22 cellular contexts compared by ENCODE assay signal in genomic region chr1:11566042-11566825, GRCh38.
"Had no signal": no experiment of that assay in that cellular context is flagged by ENCODE, and none has a peak within 500 bp of the region (broad histone marks: within the 10 kb centered on the region; RNA-seq: fewer than 3 reads in every experiment).

No MANE protein-coding gene starts in this region.

- H3K27ac Mint-ChIP-seq: activated naive CD4-positive, alpha-beta T cell treated with anti-CD3 and anti-CD28 coated beads, Interleukin-2, amount 50 U/mL, for 72 hours; natural killer cell treated with Interleukin-12 subunit alpha and Interleukin-12 subunit beta and Interleukin-15 and Interleukin-18, amount 100 ng/mL, for 72 hours; stimulated activated naive B cell treated with anti-CD40 and anti-IgM and Interleukin-4, amounts not matched to agents 10 μg/mL and 1 μg/mL and 100 μg/mL, for 72 hours; WTC11 had no signal

- H3K27ac ChIP-seq: brain microvascular endothelial cell, heart left ventricle, sigmoid colon, transverse colon, vagina had no signal

- DNase-seq: activated T-cell treated with anti-CD3 and anti-CD28 coated beads, Interleukin-2, amount 50 U/mL, for 1 hour; aorta; brain microvascular endothelial cell; central memory CD4-positive, alpha-beta T cell; dermis blood vessel endothelial cell; effector CD8-positive, alpha-beta T cell; heart left ventricle; islet precursor cell; left cardiac atrium; midbrain; sigmoid colon; stimulated activated CD4-positive, alpha-beta T cell treated with anti-CD3 and anti-CD28 coated beads, Interleukin-2, amount 100 ng/mL, for 48 hours; stimulated activated CD8-positive, alpha-beta memory T cell treated with anti-CD3 and anti-CD28 coated beads, Interleukin-4, amount 100 ng/mL, for 48 hours; stimulated activated naive B cell treated with anti-CD40 and anti-IgM and Interleukin-4, amounts not matched to agents 10 μg/mL and 1 μg/mL and 100 μg/mL, for 72 hours; T-helper 9 cell; transverse colon had no signal

- H3K36me3 ChIP-seq: brain microvascular endothelial cell, heart left ventricle, sigmoid colon, transverse colon, vagina had no signal

- H3K4me3 Mint-ChIP-seq: natural killer cell treated with Interleukin-12 subunit alpha and Interleukin-12 subunit beta and Interleukin-15 and Interleukin-18, amount 100 ng/mL, for 72 hours; stimulated activated naive B cell treated with anti-CD40 and anti-IgM and Interleukin-4, amounts not matched to agents 10 μg/mL and 1 μg/mL and 100 μg/mL, for 72 hours; WTC11 had no signal

- H3K27me3 ChIP-seq: brain microvascular endothelial cell, vagina had no signal

- H3K4me2 ChIP-seq: smooth muscle cell had no signal

- H3K36me3 Mint-ChIP-seq: activated naive CD4-positive, alpha-beta T cell treated with anti-CD3 and anti-CD28 coated beads, Interleukin-2, amount 50 U/mL, for 72 hours; natural killer cell treated with Interleukin-12 subunit alpha and Interleukin-12 subunit beta and Interleukin-15 and Interleukin-18, amount 100 ng/mL, for 72 hours; stimulated activated naive B cell treated with anti-CD40 and anti-IgM and Interleukin-4, amounts not matched to agents 10 μg/mL and 1 μg/mL and 100 μg/mL, for 72 hours; WTC11 had no signal

- ATAC-seq: activated naive CD4-positive, alpha-beta T cell treated with anti-CD3 and anti-CD28 coated beads, Interleukin-2, amount 50 U/mL, for 72 hours; esophagus mucosa; heart left ventricle; left cardiac atrium; natural killer cell treated with Interleukin-12 subunit alpha and Interleukin-12 subunit beta and Interleukin-15 and Interleukin-18, amount 100 ng/mL, for 72 hours; stimulated activated naive B cell treated with anti-CD40 and anti-IgM and Interleukin-4, amounts not matched to agents 10 μg/mL and 1 μg/mL and 100 μg/mL, for 72 hours; WTC11 had no signal

- H3K9me3 ChIP-seq: heart left ventricle, sigmoid colon, transverse colon, vagina had no signal

- H3K4me1 ChIP-seq: heart left ventricle, sigmoid colon, transverse colon, vagina had no signal

- H3K9me3 Mint-ChIP-seq: activated naive CD4-positive, alpha-beta T cell treated with anti-CD3 and anti-CD28 coated beads, Interleukin-2, amount 50 U/mL, for 72 hours; natural killer cell treated with Interleukin-12 subunit alpha and Interleukin-12 subunit beta and Interleukin-15 and Interleukin-18, amount 100 ng/mL, for 72 hours; stimulated activated naive B cell treated with anti-CD40 and anti-IgM and Interleukin-4, amounts not matched to agents 10 μg/mL and 1 μg/mL and 100 μg/mL, for 72 hours; WTC11 had no signal

- H3K4me3 ChIP-seq: heart left ventricle, sigmoid colon, smooth muscle cell, transverse colon, vagina had no signal
